ENCODE assay signal across 8 cellular contexts in genomic region chr5:54517174-54517511, GRCh38. TPM values are rescaled to one million over a fixed set of nuclear protein-coding genes. Genes with fewer than 3 reads are reported as not detected.
DNase-seq lines count a peak whose midpoint lies in the region; ATAC-seq and TF ChIP-seq lines count a peak whose summit lies in the region.

No MANE protein-coding gene starts in this region.

- TF ChIP-seq EP300 in sigmoid colon (IDR thresholded peaks at IDR 0.05) = no peak

- peaks cover 21% of the 10 kb centered on the region for H3K4me1 ChIP-seq in PC-3 (ENCODE audit: insufficient read depth, low read length)
- peaks cover 13% of the 10 kb centered on the region for H3K4me1 ChIP-seq in fibroblast of lung (ENCODE audit: control insufficient read depth, extremely low read depth, insufficient read depth, low read length)
- peaks cover 0 to 37% (median 32%) of the 10 kb centered on the region in 4 donors for H3K4me1 ChIP-seq in sigmoid colon

- intact Hi-C loops in PC-3 (cut with micrococcal nuclease) = loop anchor here (1.0 to 5.0 kb wide), 5 partner anchors 105 to 378 kb away; no protein-coding TSS in a partner anchor
- intact Hi-C loops in sigmoid colon (cut with DNase I) = loop anchor here (1.0 to 10.0 kb wide), 3 partner anchors 228 to 350 kb away; no protein-coding TSS in a partner anchor

- H3K4me1 Mint-ChIP-seq in T-helper 1 cell treated with Interleukin-12 subunit alpha and Interleukin-12 subunit beta and Interleukin-4 antibody, amounts not matched to agents 30 μg/mL and 1 μg/mL, for 36 hours (ENCODE audit: low read depth) = peaks cover 25% of the 10 kb centered on the region

- no peak for DNase-seq in T-helper 1 cell
- DNase-seq in PC-3 = no peak
- DNase-seq in fibroblast of lung (ENCODE audit: low read depth in 2 of 2) = no peak
- DNase-seq in sigmoid colon = no peak
- no peak for DNase-seq in NCI-H774 (lab: John Stamatoyannopoulos, UW)
- no peak for DNase-seq in dedifferentiated amniotic fluid mesenchymal stem cell (ENCODE audit: extremely low spot score)
- DNase-seq in SKM-1 (lab: John Stamatoyannopoulos, UW; ENCODE audit: unreplicated experiment) = no peak

- BruUV-seq in PC-3 (replicated peaks; lab: Mats Ljungman, UMichigan) = no TSS peak

- peaks cover 29% of the 10 kb centered on the region for H3K36me3 Mint-ChIP-seq in T-helper 1 cell treated with Interleukin-12 subunit alpha and Interleukin-12 subunit beta and Interleukin-4 antibody, amounts not matched to agents 30 μg/mL and 1 μg/mL, for 36 hours (ENCODE audit: low read depth)

- H3F3A ChIP-seq in PC-3 (ENCODE audit: low read length, unreplicated experiment) = no peaks in the 10 kb centered on the region

- H3K27ac ChIP-seq in PC-3 (ENCODE audit: low read length) (no peak overlapping the region), fibroblast of lung (ENCODE audit: insufficient read depth, low read length) (no peak overlapping the region), sigmoid colon (peak overlapping the region in 3 of 4 donors; percentile 12 to 96 (median 92))

- CTCF ChIA-PET in PC-3 (lab: Charles Lee) = interaction anchor here (0.6 to 2.7 kb wide), 8 partner anchors 111 to 642 kb away, joined by 3 to 28 read pairs (median 4); no protein-coding TSS in a partner anchor

- H3K4me2 ChIP-seq in PC-3 (ENCODE audit: low read length) (peak overlapping the region; percentile 89), fibroblast of lung (ENCODE audit: extremely low read depth, insufficient read depth, low read length) (peak overlapping the region; percentile 89)

- H2AFZ ChIP-seq in PC-3 (ENCODE audit: low read length) = peak overlapping the region; percentile 88
- H2AFZ ChIP-seq in fibroblast of lung (ENCODE audit: low read length) = peak overlapping the region; percentile 79

- H3K27me3 Mint-ChIP-seq in T-helper 1 cell treated with Interleukin-12 subunit alpha and Interleukin-12 subunit beta and Interleukin-4 antibody, amounts not matched to agents 30 μg/mL and 1 μg/mL, for 36 hours (ENCODE audit: low read depth) = peaks cover 17% of the 10 kb centered on the region

- WGBS in sigmoid colon, 2 donors = 3 to 7% methylated on average over 4 of the region's 4 CpGs

- H4K20me1 ChIP-seq in PC-3 (ENCODE audit: low read length) (0 out of 2 replicates have a peak, but pooled peaks cover 8% of the 10 kb centered on the region), fibroblast of lung (ENCODE audit: control insufficient read depth, extremely low read depth, insufficient read depth, low read length) (no peaks in the 10 kb centered on the region)

- H3K4me3 ChIP-seq in PC-3 (ENCODE audit: low read length) (peak overlapping the region; percentile 76), fibroblast of lung (replicated peaks in 1 of 4; ENCODE audit: control extremely low read depth in 1 of 4, insufficient read depth in 1 of 4, low read depth in 3 of 4, low read length in 4 of 4) (peak overlapping the region; percentile 37 to 52 (median 42)), sigmoid colon (peak overlapping the region in 3 of 4 donors; percentile 94 to 99 (median 97))

- H3K9ac ChIP-seq in PC-3 (ENCODE audit: low read length) (no peak overlapping the region), fibroblast of lung (ENCODE audit: insufficient read depth, low read length) (no peak overlapping the region)

- peak overlapping the region; percentile 75 for H3K4me3 Mint-ChIP-seq in T-helper 1 cell treated with Interleukin-12 subunit alpha and Interleukin-12 subunit beta and Interleukin-4 antibody, amounts not matched to agents 30 μg/mL and 1 μg/mL, for 36 hours

- no peak for TF ChIP-seq CTCF in PC-3 (conservative IDR thresholded peaks at IDR 0.05; ENCODE audit: low read depth, low read length)
- no peak for TF ChIP-seq CTCF in fibroblast of lung (conservative IDR thresholded peaks at IDR 0.05 in 1 of 2, IDR thresholded peaks at IDR 0.05 in 1 of 2; ENCODE audit: low read depth in 1 of 2, low read length in 2 of 2)
- no peak for TF ChIP-seq CTCF in sigmoid colon (IDR thresholded peaks at IDR 0.05)

- no peaks in the 10 kb centered on the region for H3K9me3 ChIP-seq in PC-3 (ENCODE audit: low read length)
- H3K9me3 ChIP-seq in fibroblast of lung (ENCODE audit: control insufficient read depth, insufficient read depth, low read depth, low read length) = peaks cover 7% of the 10 kb centered on the region
- H3K9me3 ChIP-seq in sigmoid colon = no peaks in the 10 kb centered on the region

- no peak overlapping the region for H3K27ac Mint-ChIP-seq in T-helper 1 cell treated with Interleukin-12 subunit alpha and Interleukin-12 subunit beta and Interleukin-4 antibody, amounts not matched to agents 30 μg/mL and 1 μg/mL, for 36 hours

- TF ChIP-seq POLR2A in sigmoid colon (IDR thresholded peaks at IDR 0.05) = no peak

- no peaks in the 10 kb centered on the region for H3K27me3 ChIP-seq in PC-3 (ENCODE audit: low read length)
- no peaks in the 10 kb centered on the region for H3K27me3 ChIP-seq in fibroblast of lung (ENCODE audit: control insufficient read depth, insufficient read depth, low read length)
- no peaks in the 10 kb centered on the region for H3K27me3 ChIP-seq in sigmoid colon

- H3K79me2 ChIP-seq in PC-3 (ENCODE audit: low read length) (peaks cover 40% of the 10 kb centered on the region), fibroblast of lung (ENCODE audit: control insufficient read depth, insufficient read depth, low read length) (peaks cover 40% of the 10 kb centered on the region)

- ATAC-seq in PC-3 = peak; percentile 31

- POLR2A ChIA-PET in PC-3 (lab: Charles Lee; ENCODE audit: unreplicated experiment) = interaction anchor here (0.5 kb wide), 1 partner anchor 331 kb away, joined by 4 read pairs; no protein-coding TSS in a partner anchor

- no peaks in the 10 kb centered on the region for H3K9me2 ChIP-seq in PC-3 (replicated peaks; ENCODE audit: low read length)

- H3K36me3 ChIP-seq in PC-3 (ENCODE audit: low read depth, low read length) (no peaks in the 10 kb centered on the region), fibroblast of lung (ENCODE audit: control insufficient read depth, insufficient read depth, low read length) (peaks cover 10% of the 10 kb centered on the region), sigmoid colon (peaks cover 0 to 3% (median 0%) of the 10 kb centered on the region in 4 donors)

- H3K9me3 Mint-ChIP-seq in T-helper 1 cell treated with Interleukin-12 subunit alpha and Interleukin-12 subunit beta and Interleukin-4 antibody, amounts not matched to agents 30 μg/mL and 1 μg/mL, for 36 hours = no peaks in the 10 kb centered on the region

RNA-seq across cellular contexts. Expression of gene SNX18, which starts 0.4 kb away (rescaled TPM):
- total RNA-seq in PC-3 (2014; rRNA removed) (14.3 and 16.5 TPM in 2 replicates), fibroblast of lung (91.7 and 109 TPM in 2 replicates), sigmoid colon (10 to 100 TPM; 37.8 to 51.3 (median 46.1) TPM)
- polyA plus RNA-seq in fibroblast of lung (49.0 and 80.1 TPM in 2 replicates), sigmoid colon (1 to 10 TPM; 3.9 to 6.5 (median 5.4) TPM)
- polyA plus RNA-seq in fibroblast of lung (2012) = 44.7 and 78.2 TPM in 2 replicates
- polyA minus RNA-seq in fibroblast of lung (ENCODE audit: low replicate concordance) = 34.0 and 60.5 TPM in 2 replicates

Comparison
In these comparisons a context has a peak if more than half of its experiments do, and no peak if none do; other contexts are left out.
1. H3K27ac ChIP-seq: peak in sigmoid colon (3 of 4); none in PC-3 (single experiment) and fibroblast of lung (single experiment).
2. H3K4me3 ChIP-seq: peak in every context shown above with its lines; median percentile 97 in sigmoid colon; 76 in PC-3; 42 in fibroblast of lung.